ENCODE assay signal across 8 cellular contexts in genomic region chr10:86968271-86968993, GRCh38. TPM values are rescaled to one million over a fixed set of nuclear protein-coding genes. Genes with fewer than 3 reads are reported as not detected.
DNase-seq lines count a peak whose midpoint lies in the region; ATAC-seq, FAIRE-seq and TF ChIP-seq lines count a peak whose summit lies in the region.

TSS of gene ADIRF (plus strand) at chr10:86968482. CDS start at chr10:86968545, 63 bp downstream.

- no peaks in the 10 kb centered on the region for H3K36me3 ChIP-seq in gastroesophageal sphincter

- TF ChIP-seq CTCF in gastroesophageal sphincter (IDR thresholded peaks at IDR 0.05): no peak

- H3K4me1 Mint-ChIP-seq in T-helper 17 cell: peaks cover 34% of the 10 kb centered on the region

- H3K9me3 ChIP-seq in T-helper 17 cell (ENCODE audit: control insufficient read depth, low read length, poor library complexity, severe bottlenecking) (no peaks in the 10 kb centered on the region), gastroesophageal sphincter (no peaks in the 10 kb centered on the region)

- 20% methylated on average over 1 of the region's 59 CpGs; no CpG with 5 or more reads in 1 of the 2 donors for WGBS in gastroesophageal sphincter (ENCODE audit: low coverage in 1 of 2), 2 donors

- H3K27me3 ChIP-seq in gastroesophageal sphincter: no peaks in the 10 kb centered on the region

- H3K36me3 Mint-ChIP-seq in T-helper 17 cell (ENCODE audit: low read depth): no peaks in the 10 kb centered on the region

- FAIRE-seq in GM12891 (lab: Jason Lieb, UNC): no peak

- no peak for ATAC-seq in T-helper 17 cell
- ATAC-seq in gastroesophageal sphincter: no peak
- no peak for ATAC-seq in GM19397 (IDR thresholded peaks at IDR 0.05; ENCODE audit: unreplicated experiment)
- no peak for ATAC-seq in activated CD4-positive, CD25-positive, alpha-beta regulatory T cell treated with anti-CD3 and anti-CD28 coated beads, Interleukin-2, amount 50 U/mL, for 24 hours

- DNase-seq in EH (ENCODE audit: low read depth): peak; percentile 58
- DNase-seq in T-helper 17 cell: no peak
- peak; percentile 64 for DNase-seq in retina
- no peak for DNase-seq in GM12891 (ENCODE audit: insufficient read length, low spot score)
- DNase-seq in stimulated activated CD8-positive, alpha-beta memory T cell treated with anti-CD3 and anti-CD28 coated beads, Interleukin-4, amount 100 ng/mL, for 48 hours: no peak

- H3K27ac ChIP-seq in gastroesophageal sphincter: peak within 1 kb of the TSS; percentile 95 to 99 (median 98)

- H3K4me1 ChIP-seq in gastroesophageal sphincter: peaks cover 0 to 79% (median 41%) of the 10 kb centered on the region in 3 donors

- peak within 1 kb of the TSS; percentile 65 to 69 for H3K4me3 ChIP-seq in gastroesophageal sphincter

- peak within 1 kb of the TSS; percentile 73 for H3K4me3 Mint-ChIP-seq in T-helper 17 cell

- H3K27ac Mint-ChIP-seq in T-helper 17 cell: peak within 1 kb of the TSS; percentile 71

- H3K27me3 Mint-ChIP-seq in T-helper 17 cell: no peaks in the 10 kb centered on the region

- no peak for TF ChIP-seq EP300 in gastroesophageal sphincter (IDR thresholded peaks at IDR 0.05)

- TF ChIP-seq POLR2A in gastroesophageal sphincter (IDR thresholded peaks at IDR 0.05): peak; percentile 78 to 79
- no peak for TF ChIP-seq POLR2A in GM12891 (IDR thresholded peaks at IDR 0.05; ENCODE audit: low read depth, low read length)

TF ChIP-seq in GM12891, 5 proteins besides CTCF, POLR2A, EP300 and RAD21:
- TF ChIP-seq PAX5 (IDR thresholded peaks at IDR 0.05; ENCODE audit: insufficient read depth, low read length, severe bottlenecking) (no peak), POU2F2 (IDR thresholded peaks at IDR 0.05; ENCODE audit: low read depth, low read length) (no peak), TAF1 (IDR thresholded peaks at IDR 0.05; ENCODE audit: low read depth, low read length) (no peak), POLR2AphosphoS5 (IDR thresholded peaks at IDR 0.05; ENCODE audit: low read depth, low read length) (no peak), SPI1 (IDR thresholded peaks at IDR 0.05; ENCODE audit: low read depth, low read length) (no peak)

RNA-seq across cellular contexts. Expression of gene ADIRF, which starts in this region (rescaled TPM):
- total RNA-seq in T-helper 17 cell (under 1 TPM in 1 of 2 donors, not detected in 1; 0.42 TPM), gastroesophageal sphincter (100 to 1,000 TPM in 2 of 4 donors, 10 to 100 TPM in 2; 36.5 to 408 (median 149) TPM)
- 2.1 TPM for polyA plus RNA-seq in GM12891 (2012; ENCODE audit: low read depth, missing spikeins)

Comparison
In these comparisons a context has a peak if more than half of its experiments do, and no peak if none do; other contexts are left out.
1. RNA of gene ADIRF (total RNA-seq): 36.5 to 408 TPM in gastroesophageal sphincter; 0.42 TPM in T-helper 17 cell; every median in the first group is over 10 times any median in the second.
2. DNase-seq: peak in EH (single experiment) and retina (single experiment); none in T-helper 17 cell (0 of 3), GM12891 (single experiment) and stimulated activated CD8-positive, alpha-beta memory T cell treated with anti-CD3 and anti-CD28 coated beads, Interleukin-4, amount 100 ng/mL, for 48 hours (single experiment).